Comparison of ENCODE assay signal across 8 cellular contexts in genomic region chr22:42071508-42071907, GRCh38. TPM values are rescaled to one million over a fixed set of nuclear protein-coding genes. Genes with fewer than 3 reads are reported as not detected.
DNase-seq lines count a peak whose midpoint lies in the region; ATAC-seq, FAIRE-seq and TF ChIP-seq lines count a peak whose summit lies in the region.
"Not testable (repeated sequence)": the region's sequence is repeated elsewhere in the genome, so short reads cannot be mapped to it uniquely, and the experiment has no call there.

No MANE protein-coding gene starts in this region.

- not testable (repeated sequence) for H4K20me1 ChIP-seq in GM23248 (ENCODE audit: insufficient read depth)

- peaks cover 33% of the 10 kb centered on the region for H3K4me1 Mint-ChIP-seq in activated T-cell treated with anti-CD3 and anti-CD28 coated beads, Interleukin-2, amount 50 U/mL, for 4 hours (ENCODE audit: low read depth)

- H3K36me3 ChIP-seq in GM23248 (ENCODE audit: low read depth); cardiac muscle cell: not testable (repeated sequence)
- H3K36me3 ChIP-seq in Peyer's patch (peaks cover 0 to 20% (median 0%) of the 10 kb centered on the region in 3 donors), muscle layer of colon (ENCODE audit: insufficient read depth, low read length) (peaks cover 16% of the 10 kb centered on the region)

- H3K27me3 Mint-ChIP-seq in activated T-cell treated with anti-CD3 and anti-CD28 coated beads, Interleukin-2, amount 50 U/mL, for 4 hours (ENCODE audit: low read depth) = not testable (repeated sequence)

- H3F3A ChIP-seq in GM23248 (ENCODE audit: insufficient read depth) = peaks cover 16% of the 10 kb centered on the region

- H3K79me2 ChIP-seq in GM23248 (ENCODE audit: insufficient read depth) = peaks cover 35% of the 10 kb centered on the region

- H3K9me3 Mint-ChIP-seq in activated T-cell treated with anti-CD3 and anti-CD28 coated beads, Interleukin-2, amount 50 U/mL, for 4 hours = not testable (repeated sequence)

- H3K9ac ChIP-seq in GM23248 (peak overlapping the region; percentile 80), muscle layer of colon (ENCODE audit: low read length) (peak overlapping the region; percentile 75)

- H3K4me1 ChIP-seq in GM23248 (ENCODE audit: insufficient read depth) (peaks cover 24% of the 10 kb centered on the region), Peyer's patch (peaks cover 3 to 22% (median 13%) of the 10 kb centered on the region in 4 donors), cardiac muscle cell (ENCODE audit: low read depth) (peaks cover 22% of the 10 kb centered on the region), muscle layer of colon (ENCODE audit: insufficient read depth, low read length) (peaks cover 42% of the 10 kb centered on the region)

- not testable (repeated sequence) for H3K36me3 Mint-ChIP-seq in activated T-cell treated with anti-CD3 and anti-CD28 coated beads, Interleukin-2, amount 50 U/mL, for 4 hours (ENCODE audit: insufficient read depth)

- peak; percentile 5 for FAIRE-seq in urothelium cell line (lab: Jason Lieb, UNC)

- DNase-seq in GM23248; activated T-cell treated with anti-CD3 and anti-CD28 coated beads, Interleukin-2, amount 50 U/mL, for 4 hours; caudate nucleus (lab: John Stamatoyannopoulos, UW); cardiac muscle cell (ENCODE audit: low read depth in 1 of 2, low spot score in 1 of 2); skeletal muscle cell (ENCODE audit: low read depth); urothelium cell line (ENCODE audit: low spot score): not testable (repeated sequence)
- DNase-seq in Peyer's patch = peak in 1 of 3 donors; percentile 36

- peak overlapping the region; percentile 91 for H3K4me2 ChIP-seq in GM23248 (ENCODE audit: unreplicated experiment)

- not testable (repeated sequence) for TF ChIP-seq POLR2A in Peyer's patch (IDR thresholded peaks at IDR 0.05)

- H3K9me2 ChIP-seq in GM23248 (ENCODE audit: insufficient read depth) = not testable (repeated sequence)

- H3K27ac ChIP-seq in GM23248 (peak overlapping the region; percentile 88), Peyer's patch (peak overlapping the region in 3 of 4 donors; percentile 83 to 89 (median 85)), caudate nucleus (ENCODE audit: low read depth, low read length) (peak overlapping the region; percentile 89), cardiac muscle cell (peak overlapping the region; percentile 66), muscle layer of colon (ENCODE audit: low read depth, low read length) (peak overlapping the region; percentile 89)

- ATAC-seq in activated T-cell treated with anti-CD3 and anti-CD28 coated beads, Interleukin-2, amount 50 U/mL, for 4 hours = not testable (repeated sequence)

- peak overlapping the region; percentile 83 for H2AFZ ChIP-seq in GM23248

- H3K4me3 ChIP-seq in GM23248 (peak overlapping the region; percentile 71), Peyer's patch (peak overlapping the region in 3 of 4 donors; percentile 63 to 70 (median 69)), muscle layer of colon (ENCODE audit: low read depth in 1 of 2, low read length in 2 of 2) (peak overlapping the region; percentile 59 to 78), skeletal muscle cell (ENCODE audit: low read depth, low read length) (peak overlapping the region; percentile 54)
- H3K4me3 ChIP-seq in cardiac muscle cell = not testable (repeated sequence)

- not testable (repeated sequence) for H3K9me3 ChIP-seq in GM23248 (ENCODE audit: low read depth); Peyer's patch; cardiac muscle cell (ENCODE audit: low read depth); muscle layer of colon (ENCODE audit: low read length)

- in situ Hi-C loops in GM23248 (cut with MboI) = not testable (repeated sequence)

- not testable (repeated sequence) for H3K27me3 ChIP-seq in GM23248 (replicated peaks; ENCODE audit: insufficient read depth); Peyer's patch; cardiac muscle cell; muscle layer of colon (ENCODE audit: control insufficient read depth in 1 of 2, insufficient read depth in 2 of 2, low read length in 2 of 2)

- 64 to 73% methylated on average over 7 of the region's 7 CpGs for WGBS in GM23248 (ENCODE audit: low coverage in 1 of 2, low lambda C conversion rate in 2 of 2, missing lambda C conversion rate in 2 of 2), 2 experiments

- peak overlapping the region; percentile 86 for H3K4me3 Mint-ChIP-seq in activated T-cell treated with anti-CD3 and anti-CD28 coated beads, Interleukin-2, amount 50 U/mL, for 4 hours

- not testable (repeated sequence) for TF ChIP-seq CTCF in Peyer's patch (IDR thresholded peaks at IDR 0.05); cardiac muscle cell (IDR thresholded peaks at IDR 0.05; ENCODE audit: low read depth, low read length)

RNA-seq across cellular contexts. Expression of gene NAGA, which starts 0.9 kb away (rescaled TPM):
- 40.4 and 41.0 TPM in 2 replicates for total RNA-seq in GM23248 (2014; rRNA removed; shearing (Covaris generic))
- polyA plus RNA-seq in GM23248 (2016; fragmentation: Nextera tagmentation; extraction: Ambion mirVana) (25.9 and 26.4 TPM in 2 replicates), cardiac muscle cell (22.8 and 29.7 TPM in 2 replicates)
- total RNA-seq in Peyer's patch (100 to 1,000 TPM in 1 of 4 donors, 10 to 100 TPM in 3; 31.4 to 102 (median 86.9) TPM), cardiac muscle cell (31.7 and 34.9 TPM in 2 replicates)
- total RNA-seq in activated T-cell treated with anti-CD3 and anti-CD28 coated beads, Interleukin-2, amount 50 U/mL, for 4 hours = 10 to 100 TPM; 14.2 to 16.4 (median 14.2) TPM

RNA-seq across cellular contexts. Expression of gene PHETA2, which starts 2.5 kb away (rescaled TPM):
- 36.7 and 38.6 TPM in 2 replicates for total RNA-seq in GM23248 (2014; rRNA removed; shearing (Covaris generic))
- polyA plus RNA-seq in GM23248 (2016; fragmentation: Nextera tagmentation; extraction: Ambion mirVana) (29.9 and 33.4 TPM in 2 replicates), cardiac muscle cell (0.68 and 1.1 TPM in 2 replicates)
- total RNA-seq in Peyer's patch (10 to 100 TPM in 1 of 4 donors, 1 to 10 TPM in 3; 5.8 to 14.6 (median 7.6) TPM), cardiac muscle cell (1.1 and 2.2 TPM in 2 replicates)
- 1 to 10 TPM; 2.0 to 2.3 (median 2.1) TPM for total RNA-seq in activated T-cell treated with anti-CD3 and anti-CD28 coated beads, Interleukin-2, amount 50 U/mL, for 4 hours

RNA-seq across cellular contexts. Expression of gene SMDT1, which starts 8.0 kb away (rescaled TPM):
- 3.5 and 4.7 TPM in 2 replicates for total RNA-seq in GM23248 (2014; rRNA removed; shearing (Covaris generic))
- polyA plus RNA-seq in GM23248 (2016; fragmentation: Nextera tagmentation; extraction: Ambion mirVana) = 73.6 and 77.0 TPM in 2 replicates
- 10 to 100 TPM in 3 of 4 donors, 1 to 10 TPM in 1; 9.9 to 18.2 (median 17.0) TPM for total RNA-seq in Peyer's patch
- 10 to 100 TPM; 84.0 to 88.2 (median 86.6) TPM for total RNA-seq in activated T-cell treated with anti-CD3 and anti-CD28 coated beads, Interleukin-2, amount 50 U/mL, for 4 hours
- total RNA-seq in cardiac muscle cell = 9.2 and 10.3 TPM in 2 replicates
- polyA plus RNA-seq in cardiac muscle cell = 212 and 237 TPM in 2 replicates

RNA-seq across cellular contexts. Expression of gene NDUFA6, which starts 19.1 kb away (rescaled TPM):
- total RNA-seq in GM23248 (2014; rRNA removed; shearing (Covaris generic)) = 56.3 and 63.2 TPM in 2 replicates
- polyA plus RNA-seq in GM23248 (2016; fragmentation: Nextera tagmentation; extraction: Ambion mirVana) (180 TPM in 2 replicates), cardiac muscle cell (289 and 324 TPM in 2 replicates)
- total RNA-seq in Peyer's patch (10 to 100 TPM; 57.2 to 88.1 (median 61.0) TPM), cardiac muscle cell (134 and 186 TPM in 2 replicates)
- total RNA-seq in activated T-cell treated with anti-CD3 and anti-CD28 coated beads, Interleukin-2, amount 50 U/mL, for 4 hours = 100 to 1,000 TPM in 2 of 3 donors, 10 to 100 TPM in 1; 96.3 to 129 (median 116) TPM

RNA-seq across cellular contexts. Expression of gene CYP2D6, which starts 59.1 kb away (rescaled TPM):
- total RNA-seq in GM23248 (2014; rRNA removed; shearing (Covaris generic)) = 0.13 TPM in 1 of 2 replicates, not detected in the other
- polyA plus RNA-seq in GM23248 (2016; fragmentation: Nextera tagmentation; extraction: Ambion mirVana) (0.15 and 0.16 TPM in 2 replicates), cardiac muscle cell (2.3 and 2.6 TPM in 2 replicates)
- total RNA-seq in Peyer's patch (100 to 1,000 TPM in 2 of 4 donors, 10 to 100 TPM in 2; 18.2 to 329 (median 117) TPM), cardiac muscle cell (0.14 and 2.2 TPM in 2 replicates)
- total RNA-seq in activated T-cell treated with anti-CD3 and anti-CD28 coated beads, Interleukin-2, amount 50 U/mL, for 4 hours = 1 to 10 TPM; 1.1 to 2.3 (median 1.9) TPM
